ENCODE assay signal across 8 cellular contexts in the genomic region with DNA sequence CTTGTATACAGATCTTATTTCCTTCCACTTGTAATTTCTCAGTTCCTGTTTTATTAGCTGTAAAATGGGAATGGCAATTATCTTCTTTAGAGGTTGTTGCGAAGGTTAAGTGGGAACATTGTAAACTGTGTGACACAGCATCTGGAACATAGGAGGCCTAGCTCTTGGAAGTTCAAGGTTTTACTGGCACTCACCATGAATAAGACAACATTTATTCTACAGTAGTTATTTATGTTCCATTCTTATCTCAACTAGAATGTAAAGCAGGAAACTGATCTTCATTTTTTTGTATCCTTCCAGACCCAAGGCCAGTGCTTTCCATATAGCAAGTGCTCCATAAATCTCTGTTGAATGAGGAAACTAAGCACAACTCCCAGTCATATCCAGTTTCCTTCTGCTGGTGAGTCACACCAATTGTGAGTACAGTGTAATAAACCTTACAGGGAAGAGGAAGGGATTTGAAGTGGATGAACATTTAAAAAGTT. TPM values are rescaled to one million over a fixed set of nuclear protein-coding genes. Genes with fewer than 3 reads are reported as not detected.
DNase-seq lines count a peak whose midpoint lies in the region; ATAC-seq and TF ChIP-seq lines count a peak whose summit lies in the region.

No MANE protein-coding gene starts in this region.

- H3K27ac Mint-ChIP-seq in activated B cell treated with CpG ODN at 0.5 μM for 24 hours: peak overlapping the region; percentile 94
- H3K27ac Mint-ChIP-seq in stimulated activated naive B cell treated with anti-CD40 and anti-IgM and Interleukin-4, amounts not matched to agents 10 μg/mL and 1 μg/mL and 100 μg/mL, for 72 hours: peak overlapping the region; percentile 98

- ATAC-seq in activated B cell treated with CpG ODN at 0.5 μM for 24 hours (ENCODE audit: low read depth) (no peak), right cardiac atrium (no peak), HG02759 (IDR thresholded peaks at IDR 0.05; ENCODE audit: unreplicated experiment) (no peak), HG02884 (IDR thresholded peaks at IDR 0.05; ENCODE audit: unreplicated experiment) (no peak)
- ATAC-seq in stimulated activated naive B cell treated with anti-CD40 and anti-IgM and Interleukin-4, amounts not matched to agents 10 μg/mL and 1 μg/mL and 100 μg/mL, for 72 hours (replicated peaks): no peak

- peaks cover 70% of the 10 kb centered on the region for H3K4me1 Mint-ChIP-seq in activated B cell treated with CpG ODN at 0.5 μM for 24 hours
- H3K4me1 Mint-ChIP-seq in stimulated activated naive B cell treated with anti-CD40 and anti-IgM and Interleukin-4, amounts not matched to agents 10 μg/mL and 1 μg/mL and 100 μg/mL, for 72 hours: peaks cover 42 to 62% of the 10 kb centered on the region in 2 donors

- POLR2A ChIA-PET in HEK293T (lab: Yijun Ruan, JAX) (interaction anchor here (1.0 to 2.7 kb wide), 6 partner anchors 15 to 433 kb away, joined by 3 to 26 read pairs (median 6); a partner anchor contains a TSS), activated B cell treated with CpG ODN at 0.5 μM for 24 hours (lab: Charles Lee) (interaction anchor here (0.6 to 4.2 kb wide), 15 partner anchors 10 to 1429 kb away, joined by 3 to 115 read pairs (median 11); a partner anchor contains a TSS)

- DNase-seq in BE2C (no peak), HEK293T (ENCODE audit: extremely low spot score) (peak; percentile 67), activated B cell treated with CpG ODN at 0.5 μM for 24 hours (no peak), right cardiac atrium (no peak), NCI-H774 (lab: John Stamatoyannopoulos, UW) (no peak)
- no peak for DNase-seq in stimulated activated naive B cell treated with anti-CD40 and anti-IgM and Interleukin-4, amounts not matched to agents 10 μg/mL and 1 μg/mL and 100 μg/mL, for 72 hours

- H3K4me1 ChIP-seq in BE2C (no peaks in the 10 kb centered on the region), right cardiac atrium (ENCODE audit: control insufficient read depth, insufficient read depth, low read length) (peaks cover 2% of the 10 kb centered on the region)

- H3K36me3 ChIP-seq in BE2C: no peaks in the 10 kb centered on the region

- H3K27me3 Mint-ChIP-seq in activated B cell treated with CpG ODN at 0.5 μM for 24 hours: no peaks in the 10 kb centered on the region
- H3K27me3 Mint-ChIP-seq in stimulated activated naive B cell treated with anti-CD40 and anti-IgM and Interleukin-4, amounts not matched to agents 10 μg/mL and 1 μg/mL and 100 μg/mL, for 72 hours: no peaks in the 10 kb centered on the region

- H3K27me3 ChIP-seq in BE2C: no peaks in the 10 kb centered on the region
- H3K27me3 ChIP-seq in right cardiac atrium (ENCODE audit: control insufficient read depth, insufficient read depth): no peaks in the 10 kb centered on the region

- H3K27ac ChIP-seq in right cardiac atrium (ENCODE audit: low read length): no peak overlapping the region

- H3K36me3 Mint-ChIP-seq in activated B cell treated with CpG ODN at 0.5 μM for 24 hours (ENCODE audit: low read depth): peaks cover 48% of the 10 kb centered on the region
- H3K36me3 Mint-ChIP-seq in stimulated activated naive B cell treated with anti-CD40 and anti-IgM and Interleukin-4, amounts not matched to agents 10 μg/mL and 1 μg/mL and 100 μg/mL, for 72 hours: peaks cover 14 to 33% of the 10 kb centered on the region in 2 donors

- CTCF ChIA-PET in HEK293T (lab: Yijun Ruan, JAX): interaction anchor here (1.6 to 2.9 kb wide), 2 partner anchors 15 to 20 kb away, joined by 6 to 20 read pairs; a partner anchor contains a TSS
- CTCF ChIA-PET in activated B cell treated with CpG ODN at 0.5 μM for 24 hours (lab: Charles Lee): interaction anchor here (1.1 to 6.0 kb wide), 6 partner anchors 15 to 330 kb away, joined by 3 to 48 read pairs (median 6); a partner anchor contains a TSS

- intact Hi-C loops in activated B cell treated with CpG ODN at 0.5 μM for 24 hours (cut with micrococcal nuclease): loop anchor here (1.0 to 10.0 kb wide), 10 partner anchors 8 to 1427 kb away; a partner anchor contains a TSS
- intact Hi-C loops in right cardiac atrium (cut with DNase I): no loop called here

- H3K9me3 Mint-ChIP-seq in activated B cell treated with CpG ODN at 0.5 μM for 24 hours: no peaks in the 10 kb centered on the region
- no peaks in the 10 kb centered on the region for H3K9me3 Mint-ChIP-seq in stimulated activated naive B cell treated with anti-CD40 and anti-IgM and Interleukin-4, amounts not matched to agents 10 μg/mL and 1 μg/mL and 100 μg/mL, for 72 hours

- H3K4me3 Mint-ChIP-seq in activated B cell treated with CpG ODN at 0.5 μM for 24 hours: peak overlapping the region; percentile 91
- H3K4me3 Mint-ChIP-seq in stimulated activated naive B cell treated with anti-CD40 and anti-IgM and Interleukin-4, amounts not matched to agents 10 μg/mL and 1 μg/mL and 100 μg/mL, for 72 hours: peak overlapping the region; percentile 89 to 95

- WGBS in right cardiac atrium: 58% methylated on average over 1 of the region's 1 CpG

- no peaks in the 10 kb centered on the region for H3K9me3 ChIP-seq in BE2C
- H3K9me3 ChIP-seq in right cardiac atrium (ENCODE audit: control insufficient read depth, low read length): no peaks in the 10 kb centered on the region

- TF ChIP-seq CTCF in BE2C (IDR thresholded peaks at IDR 0.05; ENCODE audit: low read depth, low read length) (no peak), activated B cell treated with CpG ODN at 0.5 μM for 24 hours (IDR thresholded peaks at IDR 0.05) (no peak)

- H3K4me3 ChIP-seq in BE2C (ENCODE audit: low read depth, low read length): peak overlapping the region; percentile 88
- peak overlapping the region; percentile 72 for H3K4me3 ChIP-seq in right cardiac atrium (ENCODE audit: low read length)

TF ChIP-seq in HEK293T, 16 proteins besides CTCF, POLR2A, EP300 and RAD21:
- TF ChIP-seq TARDBP (IDR thresholded peaks at IDR 0.05) (no peak), ZNF384 (IDR thresholded peaks at IDR 0.05) (no peak; the same call in 1 of the 2 replicates), CTBP1 (IDR thresholded peaks at IDR 0.05; ENCODE audit: borderline replicate concordance) (peak; percentile 92), NFRKB (IDR thresholded peaks at IDR 0.05) (no peak), FOXA1 (IDR thresholded peaks at IDR 0.05) (no peak)
- TF ChIP-seq, protein P1, sequence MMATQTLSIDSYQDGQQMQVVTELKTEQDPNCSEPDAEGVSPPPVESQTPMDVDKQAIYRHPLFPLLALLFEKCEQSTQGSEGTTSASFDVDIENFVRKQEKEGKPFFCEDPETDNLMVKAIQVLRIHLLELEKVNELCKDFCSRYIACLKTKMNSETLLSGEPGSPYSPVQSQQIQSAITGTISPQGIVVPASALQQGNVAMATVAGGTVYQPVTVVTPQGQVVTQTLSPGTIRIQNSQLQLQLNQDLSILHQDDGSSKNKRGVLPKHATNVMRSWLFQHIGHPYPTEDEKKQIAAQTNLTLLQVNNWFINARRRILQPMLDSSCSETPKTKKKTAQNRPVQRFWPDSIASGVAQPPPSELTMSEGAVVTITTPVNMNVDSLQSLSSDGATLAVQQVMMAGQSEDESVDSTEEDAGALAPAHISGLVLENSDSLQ (IDR thresholded peaks at IDR 0.05): peak; percentile 91

RNA-seq across cellular contexts. Expression of a gene that starts 1.4 kb away (rescaled TPM):
- polyA plus RNA-seq in BE2C (2012; ENCODE audit: insufficient read depth, insufficient read length, low read depth): 8.4 TPM
- total RNA-seq in activated B cell treated with CpG ODN at 0.5 μM for 24 hours (52.5 and 53.3 TPM in 2 replicates), right cardiac atrium (10 to 100 TPM in 3 of 4 donors, 1 to 10 TPM in 1; 8.6 to 11.7 (median 10.9) TPM)
- polyA plus RNA-seq in right cardiac atrium: 5.7 TPM

RNA-seq across cellular contexts. Expression of a gene that starts 15.5 kb away (rescaled TPM):
- polyA plus RNA-seq in BE2C (2012; ENCODE audit: insufficient read depth, insufficient read length, low read depth): 56.7 TPM
- total RNA-seq in activated B cell treated with CpG ODN at 0.5 μM for 24 hours: 31.4 and 32.0 TPM in 2 replicates
- 10 to 100 TPM; 15.8 to 20.1 (median 17.9) TPM for total RNA-seq in right cardiac atrium
- 15.0 TPM for polyA plus RNA-seq in right cardiac atrium
